ENCODE assay signal across 8 cellular contexts in the genomic region with DNA sequence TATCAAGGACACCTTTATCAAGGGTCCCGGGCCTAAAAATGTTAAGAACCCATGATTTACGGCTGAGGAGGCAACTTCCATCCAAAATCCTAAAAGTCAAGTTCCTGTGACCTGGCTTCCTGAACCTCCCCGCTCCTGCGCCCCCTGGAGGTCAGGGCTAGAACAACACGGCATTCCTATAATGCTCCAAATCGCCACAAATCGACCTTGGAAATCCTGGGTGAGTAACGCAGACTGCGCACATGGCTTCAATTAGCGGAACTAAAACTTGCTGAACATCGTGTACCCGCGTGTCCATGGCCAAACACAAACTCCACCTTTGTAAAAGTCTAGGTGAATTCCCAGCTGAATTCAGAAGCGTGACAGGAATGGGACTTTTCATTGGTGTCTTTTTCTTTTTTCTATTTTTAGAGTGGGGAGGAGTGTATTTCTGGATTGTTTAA. TPM values are rescaled to one million over a fixed set of nuclear protein-coding genes. Genes with fewer than 3 reads are reported as not detected.
A peak's percentile ranks its signal among the peaks of the same experiment; 100 is the strongest.
DNase-seq lines count a peak whose midpoint lies in the region; ATAC-seq, FAIRE-seq and TF ChIP-seq lines count a peak whose summit lies in the region.

No MANE protein-coding gene starts in this region.

- H3K9ac ChIP-seq in adipocyte (ENCODE audit: low read length) = peak overlapping the region; percentile 56

- H3K27ac ChIP-seq in hepatocyte (no peak overlapping the region), small intestine (ENCODE audit: low read depth in 1 of 2, low read length in 1 of 2) (no peak overlapping the region)

- ATAC-seq in SK-N-SH treated with all-trans-retinoic acid at 6 μM for 48 hours = peak; percentile 87
- no peak for ATAC-seq in HG03108 (IDR thresholded peaks at IDR 0.05; ENCODE audit: unreplicated experiment)

- H2AFZ ChIP-seq in hepatocyte = no peak overlapping the region

- no peaks in the 10 kb centered on the region for H3K9me3 ChIP-seq in adipocyte (ENCODE audit: control insufficient read depth, low read length)
- no peaks in the 10 kb centered on the region for H3K9me3 ChIP-seq in hepatocyte (ENCODE audit: low read depth)
- no peaks in the 10 kb centered on the region for H3K9me3 ChIP-seq in small intestine (ENCODE audit: control insufficient read depth, low read depth)

- H3K4me1 ChIP-seq in adipocyte (ENCODE audit: control insufficient read depth, insufficient read depth, low read length) (peaks cover 29% of the 10 kb centered on the region), hepatocyte (ENCODE audit: insufficient read depth) (no peaks in the 10 kb centered on the region), small intestine (ENCODE audit: control insufficient read depth in 2 of 2, insufficient read depth in 1 of 2, low read depth in 1 of 2, low read length in 1 of 2) (no peaks in the 10 kb centered on the region)

- no peak for FAIRE-seq in small intestine (lab: Jason Lieb, UNC)

- H3K9me2 ChIP-seq in hepatocyte (replicated peaks; ENCODE audit: insufficient read depth) = no peaks in the 10 kb centered on the region

- H3K4me3 ChIP-seq in adipocyte (ENCODE audit: low read length) = no peak overlapping the region
- H3K4me3 ChIP-seq in hepatocyte = no peak overlapping the region
- H3K4me3 ChIP-seq in small intestine (ENCODE audit: low read depth in 1 of 2, low read length in 2 of 2) = no peak overlapping the region

- no peaks in the 10 kb centered on the region for H4K20me1 ChIP-seq in hepatocyte (ENCODE audit: insufficient read depth, poor library complexity, severe bottlenecking)

- WGBS in hepatocyte (ENCODE audit: low lambda C conversion rate, missing lambda C conversion rate) = 8% methylated on average over 14 of the region's 14 CpGs
- WGBS in small intestine, 3 donors = 5 to 7% (median 6%) methylated on average over 14 of the region's 14 CpGs

- peak overlapping the region; percentile 41 for H3K4me2 ChIP-seq in hepatocyte

- H3K36me3 ChIP-seq in adipocyte (ENCODE audit: control insufficient read depth, insufficient read depth, low read length, severe bottlenecking) (no peaks in the 10 kb centered on the region), hepatocyte (replicated peaks; ENCODE audit: insufficient read depth, low read depth) (no peaks in the 10 kb centered on the region), small intestine (ENCODE audit: control insufficient read depth in 2 of 2, insufficient read depth in 2 of 2, low read length in 2 of 2) (no peaks in the 10 kb centered on the region)

- no peaks in the 10 kb centered on the region for H3K79me2 ChIP-seq in hepatocyte

- no peaks in the 10 kb centered on the region for H3K27me3 ChIP-seq in adipocyte (replicated peaks; ENCODE audit: control insufficient read depth, insufficient read depth, low read length)
- no peaks in the 10 kb centered on the region for H3K27me3 ChIP-seq in hepatocyte
- no peaks in the 10 kb centered on the region for H3K27me3 ChIP-seq in small intestine (ENCODE audit: control insufficient read depth in 2 of 2, insufficient read depth in 2 of 2, low read length in 2 of 2)

- DNase-seq in DMS53 treated with DMSO at 0.1 percent for 48 hours (lab: John Stamatoyannopoulos, UW; ENCODE audit: unreplicated experiment) = peak; percentile 66
- peak; percentile 41 to 59 for DNase-seq in Kasumi-1 (lab: John Stamatoyannopoulos, UW)
- peak; percentile 99 for DNase-seq in adipocyte (ENCODE audit: low read depth)
- peak; percentile 85 for DNase-seq in hepatocyte (ENCODE audit: low spot score)
- peak; percentile 57 for DNase-seq in small intestine
- no peak for DNase-seq in SKM-1 treated with dmso at 0.1 percent for 144 hours (lab: John Stamatoyannopoulos, UW; ENCODE audit: unreplicated experiment)

- TF ChIP-seq CTCF in hepatocyte (IDR thresholded peaks at IDR 0.05; ENCODE audit: poor library complexity) = peak; percentile 94

TF ChIP-seq in SK-N-SH treated with all-trans-retinoic acid at 6 μM for 48 hours, 23 proteins besides CTCF, POLR2A, EP300 and RAD21:
- TF ChIP-seq OSR1 (CRISPR knock-in tag; IDR thresholded peaks at IDR 0.05) (no peak), TCF4 (CRISPR knock-in tag; IDR thresholded peaks at IDR 0.05; ENCODE audit: borderline replicate concordance) (peak; percentile 51)

RNA-seq across cellular contexts. Expression of a gene that starts 4.3 kb away (rescaled TPM):
- 0.43 and 0.96 TPM in 2 replicates for total RNA-seq in hepatocyte
- polyA plus RNA-seq in hepatocyte (0.99 and 3.2 TPM in 2 replicates), small intestine (1 to 10 TPM in 2 of 3 donors, under 1 TPM in 1; 0.67 to 8.6 (median 1.4) TPM)

RNA-seq across cellular contexts. Expression of a gene that starts 26.6 kb away (rescaled TPM):
- 0.53 TPM in 1 of 2 replicates, not detected in the other for total RNA-seq in hepatocyte
- polyA plus RNA-seq in hepatocyte (0.24 TPM in 1 of 2 replicates, not detected in the other), small intestine (under 1 TPM in 1 of 3 donors, not detected in 2; 0.91 TPM)

RNA-seq across cellular contexts. Expression of a gene that starts 30.6 kb away (rescaled TPM):
- total RNA-seq in hepatocyte = 1.7 and 1.9 TPM in 2 replicates
- polyA plus RNA-seq in hepatocyte = 11.9 and 13.8 TPM in 2 replicates
- 1 to 10 TPM; 5.8 to 6.6 (median 5.9) TPM for polyA plus RNA-seq in small intestine

RNA-seq across cellular contexts. Expression of a gene that starts 43.8 kb away (rescaled TPM):
- total RNA-seq in hepatocyte = 9.3 and 10.7 TPM in 2 replicates
- polyA plus RNA-seq in hepatocyte (17.6 and 18.2 TPM in 2 replicates), small intestine (10 to 100 TPM in 1 of 3 donors, 1 to 10 TPM in 2; 6.5 to 10.4 (median 8.5) TPM)

RNA-seq across cellular contexts. Expression of a gene that starts 49.0 kb away (rescaled TPM):
- total RNA-seq in hepatocyte = 5.2 and 7.9 TPM in 2 replicates
- polyA plus RNA-seq in hepatocyte (13.0 and 19.6 TPM in 2 replicates), small intestine (10 to 100 TPM; 12.1 to 23.0 (median 22.2) TPM)
